1 cellular context compared by ENCODE assay signal in the genomic region with DNA sequence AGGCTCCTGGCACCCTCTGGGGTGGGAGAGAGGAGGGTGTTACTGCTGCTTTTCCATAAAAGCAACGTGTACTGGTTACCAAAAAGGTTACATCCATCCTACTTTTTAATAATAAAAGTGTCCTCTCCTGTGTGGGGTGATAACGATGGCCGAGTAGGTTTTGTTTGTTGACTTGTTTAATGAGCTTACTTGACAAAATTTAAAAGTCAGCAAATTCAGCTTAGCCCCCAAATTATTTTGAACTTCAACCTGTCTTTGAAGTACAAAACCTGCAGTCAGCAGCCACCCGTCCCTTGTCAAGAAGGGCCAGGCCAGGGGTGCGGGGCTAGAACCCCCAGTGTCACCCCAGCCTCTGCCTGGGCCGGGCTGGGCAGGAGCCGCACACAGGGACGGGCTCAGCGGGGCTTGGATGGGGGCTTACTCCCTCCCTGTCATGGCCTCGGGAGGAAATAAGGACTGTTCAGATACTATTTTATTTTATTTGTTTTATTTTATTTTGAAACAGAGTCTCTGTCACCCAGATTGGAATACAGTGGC.
TF ChIP-seq lines count a peak whose summit lies in the region.

No MANE protein-coding gene starts in this region.

TF ChIP-seq in K562, 482 proteins besides CTCF, POLR2A, EP300 and RAD21:
- TF ChIP-seq C11orf30 (IDR thresholded peaks at IDR 0.05; ENCODE audit: low read depth): peak; percentile 71
- peak; percentile 36; the same call in 1 of the 2 replicates for TF ChIP-seq MAFG (tag; conservative IDR thresholded peaks at IDR 0.05)
- TF ChIP-seq, protein P1, sequence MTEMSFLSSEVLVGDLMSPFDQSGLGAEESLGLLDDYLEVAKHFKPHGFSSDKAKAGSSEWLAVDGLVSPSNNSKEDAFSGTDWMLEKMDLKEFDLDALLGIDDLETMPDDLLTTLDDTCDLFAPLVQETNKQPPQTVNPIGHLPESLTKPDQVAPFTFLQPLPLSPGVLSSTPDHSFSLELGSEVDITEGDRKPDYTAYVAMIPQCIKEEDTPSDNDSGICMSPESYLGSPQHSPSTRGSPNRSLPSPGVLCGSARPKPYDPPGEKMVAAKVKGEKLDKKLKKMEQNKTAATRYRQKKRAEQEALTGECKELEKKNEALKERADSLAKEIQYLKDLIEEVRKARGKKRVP (CRISPR knock-in tag; IDR thresholded peaks at IDR 0.05): no peak
- no peak for TF ChIP-seq ZZZ3 (IDR thresholded peaks at IDR 0.05)
- TF ChIP-seq, protein P2, sequence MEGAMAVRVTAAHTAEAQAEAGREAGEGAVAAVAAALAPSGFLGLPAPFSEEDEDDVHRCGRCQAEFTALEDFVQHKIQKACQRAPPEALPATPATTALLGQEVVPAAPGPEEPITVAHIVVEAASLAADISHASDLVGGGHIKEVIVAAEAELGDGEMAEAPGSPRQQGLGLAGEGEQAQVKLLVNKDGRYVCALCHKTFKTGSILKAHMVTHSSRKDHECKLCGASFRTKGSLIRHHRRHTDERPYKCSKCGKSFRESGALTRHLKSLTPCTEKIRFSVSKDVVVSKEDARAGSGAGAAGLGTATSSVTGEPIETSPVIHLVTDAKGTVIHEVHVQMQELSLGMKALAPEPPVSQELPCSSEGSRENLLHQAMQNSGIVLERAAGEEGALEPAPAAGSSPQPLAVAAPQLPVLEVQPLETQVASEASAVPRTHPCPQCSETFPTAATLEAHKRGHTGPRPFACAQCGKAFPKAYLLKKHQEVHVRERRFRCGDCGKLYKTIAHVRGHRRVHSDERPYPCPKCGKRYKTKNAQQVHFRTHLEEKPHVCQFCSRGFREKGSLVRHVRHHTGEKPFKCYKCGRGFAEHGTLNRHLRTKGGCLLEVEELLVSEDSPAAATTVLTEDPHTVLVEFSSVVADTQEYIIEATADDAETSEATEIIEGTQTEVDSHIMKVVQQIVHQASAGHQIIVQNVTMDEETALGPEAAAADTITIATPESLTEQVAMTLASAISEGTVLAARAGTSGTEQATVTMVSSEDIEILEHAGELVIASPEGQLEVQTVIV (CRISPR knock-in tag; IDR thresholded peaks at IDR 0.05; ENCODE audit: borderline replicate concordance): no peak
- TF ChIP-seq MAFK (IDR thresholded peaks at IDR 0.05; ENCODE audit: low read length): peak; percentile 7; the same call in 1 of the 2 replicates
- TF ChIP-seq, protein P3, sequence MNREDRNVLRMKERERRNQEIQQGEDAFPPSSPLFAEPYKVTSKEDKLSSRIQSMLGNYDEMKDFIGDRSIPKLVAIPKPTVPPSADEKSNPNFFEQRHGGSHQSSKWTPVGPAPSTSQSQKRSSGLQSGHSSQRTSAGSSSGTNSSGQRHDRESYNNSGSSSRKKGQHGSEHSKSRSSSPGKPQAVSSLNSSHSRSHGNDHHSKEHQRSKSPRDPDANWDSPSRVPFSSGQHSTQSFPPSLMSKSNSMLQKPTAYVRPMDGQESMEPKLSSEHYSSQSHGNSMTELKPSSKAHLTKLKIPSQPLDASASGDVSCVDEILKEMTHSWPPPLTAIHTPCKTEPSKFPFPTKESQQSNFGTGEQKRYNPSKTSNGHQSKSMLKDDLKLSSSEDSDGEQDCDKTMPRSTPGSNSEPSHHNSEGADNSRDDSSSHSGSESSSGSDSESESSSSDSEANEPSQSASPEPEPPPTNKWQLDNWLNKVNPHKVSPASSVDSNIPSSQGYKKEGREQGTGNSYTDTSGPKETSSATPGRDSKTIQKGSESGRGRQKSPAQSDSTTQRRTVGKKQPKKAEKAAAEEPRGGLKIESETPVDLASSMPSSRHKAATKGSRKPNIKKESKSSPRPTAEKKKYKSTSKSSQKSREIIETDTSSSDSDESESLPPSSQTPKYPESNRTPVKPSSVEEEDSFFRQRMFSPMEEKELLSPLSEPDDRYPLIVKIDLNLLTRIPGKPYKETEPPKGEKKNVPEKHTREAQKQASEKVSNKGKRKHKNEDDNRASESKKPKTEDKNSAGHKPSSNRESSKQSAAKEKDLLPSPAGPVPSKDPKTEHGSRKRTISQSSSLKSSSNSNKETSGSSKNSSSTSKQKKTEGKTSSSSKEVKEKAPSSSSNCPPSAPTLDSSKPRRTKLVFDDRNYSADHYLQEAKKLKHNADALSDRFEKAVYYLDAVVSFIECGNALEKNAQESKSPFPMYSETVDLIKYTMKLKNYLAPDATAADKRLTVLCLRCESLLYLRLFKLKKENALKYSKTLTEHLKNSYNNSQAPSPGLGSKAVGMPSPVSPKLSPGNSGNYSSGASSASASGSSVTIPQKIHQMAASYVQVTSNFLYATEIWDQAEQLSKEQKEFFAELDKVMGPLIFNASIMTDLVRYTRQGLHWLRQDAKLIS (CRISPR knock-in tag; IDR thresholded peaks at IDR 0.05): no peak
- TF ChIP-seq, protein P4, sequence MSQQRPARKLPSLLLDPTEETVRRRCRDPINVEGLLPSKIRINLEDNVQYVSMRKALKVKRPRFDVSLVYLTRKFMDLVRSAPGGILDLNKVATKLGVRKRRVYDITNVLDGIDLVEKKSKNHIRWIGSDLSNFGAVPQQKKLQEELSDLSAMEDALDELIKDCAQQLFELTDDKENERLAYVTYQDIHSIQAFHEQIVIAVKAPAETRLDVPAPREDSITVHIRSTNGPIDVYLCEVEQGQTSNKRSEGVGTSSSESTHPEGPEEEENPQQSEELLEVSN (IDR thresholded peaks at IDR 0.05; ENCODE audit: borderline replicate concordance in 1 of 2, extremely low read depth in 1 of 2, insufficient read depth in 1 of 2, insufficient read length in 1 of 2, low read depth in 1 of 2, low read length in 1 of 2, poor library complexity in 1 of 2, severe bottlenecking in 1 of 2): no peak
- no peak for TF ChIP-seq CHCHD3 (CRISPR knock-in tag; IDR thresholded peaks at IDR 0.05)
- TF ChIP-seq ZNF316 (IDR thresholded peaks at IDR 0.05): peak; percentile 77
- no peak for TF ChIP-seq TAL1 (IDR thresholded peaks at IDR 0.05)
- no peak for TF ChIP-seq TEAD1 (CRISPR knock-in tag; IDR thresholded peaks at IDR 0.05)
- no peak for TF ChIP-seq ELF4 (CRISPR knock-in tag; IDR thresholded peaks at IDR 0.05)
- no peak for TF ChIP-seq RFX7 (CRISPR knock-in tag; IDR thresholded peaks at IDR 0.05)
- TF ChIP-seq, protein P5, sequence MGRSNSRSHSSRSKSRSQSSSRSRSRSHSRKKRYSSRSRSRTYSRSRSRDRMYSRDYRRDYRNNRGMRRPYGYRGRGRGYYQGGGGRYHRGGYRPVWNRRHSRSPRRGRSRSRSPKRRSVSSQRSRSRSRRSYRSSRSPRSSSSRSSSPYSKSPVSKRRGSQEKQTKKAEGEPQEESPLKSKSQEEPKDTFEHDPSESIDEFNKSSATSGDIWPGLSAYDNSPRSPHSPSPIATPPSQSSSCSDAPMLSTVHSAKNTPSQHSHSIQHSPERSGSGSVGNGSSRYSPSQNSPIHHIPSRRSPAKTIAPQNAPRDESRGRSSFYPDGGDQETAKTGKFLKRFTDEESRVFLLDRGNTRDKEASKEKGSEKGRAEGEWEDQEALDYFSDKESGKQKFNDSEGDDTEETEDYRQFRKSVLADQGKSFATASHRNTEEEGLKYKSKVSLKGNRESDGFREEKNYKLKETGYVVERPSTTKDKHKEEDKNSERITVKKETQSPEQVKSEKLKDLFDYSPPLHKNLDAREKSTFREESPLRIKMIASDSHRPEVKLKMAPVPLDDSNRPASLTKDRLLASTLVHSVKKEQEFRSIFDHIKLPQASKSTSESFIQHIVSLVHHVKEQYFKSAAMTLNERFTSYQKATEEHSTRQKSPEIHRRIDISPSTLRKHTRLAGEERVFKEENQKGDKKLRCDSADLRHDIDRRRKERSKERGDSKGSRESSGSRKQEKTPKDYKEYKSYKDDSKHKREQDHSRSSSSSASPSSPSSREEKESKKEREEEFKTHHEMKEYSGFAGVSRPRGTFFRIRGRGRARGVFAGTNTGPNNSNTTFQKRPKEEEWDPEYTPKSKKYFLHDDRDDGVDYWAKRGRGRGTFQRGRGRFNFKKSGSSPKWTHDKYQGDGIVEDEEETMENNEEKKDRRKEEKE (IDR thresholded peaks at IDR 0.05; ENCODE audit: borderline replicate concordance in 1 of 2, control insufficient read depth in 1 of 2, low read depth in 2 of 2, low read length in 1 of 2): no peak
- TF ChIP-seq, protein P6, sequence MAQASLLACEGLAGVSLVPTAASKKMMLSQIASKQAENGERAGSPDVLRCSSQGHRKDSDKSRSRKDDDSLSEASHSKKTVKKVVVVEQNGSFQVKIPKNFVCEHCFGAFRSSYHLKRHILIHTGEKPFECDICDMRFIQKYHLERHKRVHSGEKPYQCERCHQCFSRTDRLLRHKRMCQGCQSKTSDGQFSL (CRISPR knock-in tag; IDR thresholded peaks at IDR 0.05): no peak
- TF ChIP-seq, protein P6 (tag; IDR thresholded peaks at IDR 0.05): no peak
- no peak for TF ChIP-seq TEAD4 (IDR thresholded peaks at IDR 0.05; ENCODE audit: low read length)
- TF ChIP-seq TEAD4 (CRISPR knock-in tag; IDR thresholded peaks at IDR 0.05; ENCODE audit: borderline replicate concordance): no peak
- no peak for TF ChIP-seq CHD1 (IDR thresholded peaks at IDR 0.05; ENCODE audit: low read length)
- TF ChIP-seq MAFF (IDR thresholded peaks at IDR 0.05; ENCODE audit: low read length): peak; percentile 14; the same call in 1 of the 2 replicates
- TF ChIP-seq, protein P7, sequence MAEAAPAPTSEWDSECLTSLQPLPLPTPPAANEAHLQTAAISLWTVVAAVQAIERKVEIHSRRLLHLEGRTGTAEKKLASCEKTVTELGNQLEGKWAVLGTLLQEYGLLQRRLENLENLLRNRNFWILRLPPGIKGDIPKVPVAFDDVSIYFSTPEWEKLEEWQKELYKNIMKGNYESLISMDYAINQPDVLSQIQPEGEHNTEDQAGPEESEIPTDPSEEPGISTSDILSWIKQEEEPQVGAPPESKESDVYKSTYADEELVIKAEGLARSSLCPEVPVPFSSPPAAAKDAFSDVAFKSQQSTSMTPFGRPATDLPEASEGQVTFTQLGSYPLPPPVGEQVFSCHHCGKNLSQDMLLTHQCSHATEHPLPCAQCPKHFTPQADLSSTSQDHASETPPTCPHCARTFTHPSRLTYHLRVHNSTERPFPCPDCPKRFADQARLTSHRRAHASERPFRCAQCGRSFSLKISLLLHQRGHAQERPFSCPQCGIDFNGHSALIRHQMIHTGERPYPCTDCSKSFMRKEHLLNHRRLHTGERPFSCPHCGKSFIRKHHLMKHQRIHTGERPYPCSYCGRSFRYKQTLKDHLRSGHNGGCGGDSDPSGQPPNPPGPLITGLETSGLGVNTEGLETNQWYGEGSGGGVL (CRISPR knock-in tag; IDR thresholded peaks at IDR 0.05): no peak
- no peak for TF ChIP-seq PYGO2 (tag; IDR thresholded peaks at IDR 0.05)
- TF ChIP-seq SRSF1 (IDR thresholded peaks at IDR 0.05; ENCODE audit: low read depth, low read length): no peak
- TF ChIP-seq, protein P8, sequence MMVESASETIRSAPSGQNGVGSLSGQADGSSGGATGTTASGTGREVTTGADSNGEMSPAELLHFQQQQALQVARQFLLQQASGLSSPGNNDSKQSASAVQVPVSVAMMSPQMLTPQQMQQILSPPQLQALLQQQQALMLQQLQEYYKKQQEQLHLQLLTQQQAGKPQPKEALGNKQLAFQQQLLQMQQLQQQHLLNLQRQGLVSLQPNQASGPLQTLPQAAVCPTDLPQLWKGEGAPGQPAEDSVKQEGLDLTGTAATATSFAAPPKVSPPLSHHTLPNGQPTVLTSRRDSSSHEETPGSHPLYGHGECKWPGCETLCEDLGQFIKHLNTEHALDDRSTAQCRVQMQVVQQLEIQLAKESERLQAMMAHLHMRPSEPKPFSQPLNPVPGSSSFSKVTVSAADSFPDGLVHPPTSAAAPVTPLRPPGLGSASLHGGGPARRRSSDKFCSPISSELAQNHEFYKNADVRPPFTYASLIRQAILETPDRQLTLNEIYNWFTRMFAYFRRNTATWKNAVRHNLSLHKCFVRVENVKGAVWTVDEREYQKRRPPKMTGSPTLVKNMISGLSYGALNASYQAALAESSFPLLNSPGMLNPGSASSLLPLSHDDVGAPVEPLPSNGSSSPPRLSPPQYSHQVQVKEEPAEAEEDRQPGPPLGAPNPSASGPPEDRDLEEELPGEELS (CRISPR knock-in tag; IDR thresholded peaks at IDR 0.05; ENCODE audit: borderline replicate concordance): no peak
- TF ChIP-seq, protein P9, sequence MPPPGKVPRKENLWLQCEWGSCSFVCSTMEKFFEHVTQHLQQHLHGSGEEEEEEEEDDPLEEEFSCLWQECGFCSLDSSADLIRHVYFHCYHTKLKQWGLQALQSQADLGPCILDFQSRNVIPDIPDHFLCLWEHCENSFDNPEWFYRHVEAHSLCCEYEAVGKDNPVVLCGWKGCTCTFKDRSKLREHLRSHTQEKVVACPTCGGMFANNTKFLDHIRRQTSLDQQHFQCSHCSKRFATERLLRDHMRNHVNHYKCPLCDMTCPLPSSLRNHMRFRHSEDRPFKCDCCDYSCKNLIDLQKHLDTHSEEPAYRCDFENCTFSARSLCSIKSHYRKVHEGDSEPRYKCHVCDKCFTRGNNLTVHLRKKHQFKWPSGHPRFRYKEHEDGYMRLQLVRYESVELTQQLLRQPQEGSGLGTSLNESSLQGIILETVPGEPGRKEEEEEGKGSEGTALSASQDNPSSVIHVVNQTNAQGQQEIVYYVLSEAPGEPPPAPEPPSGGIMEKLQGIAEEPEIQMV (tag; conservative IDR thresholded peaks at IDR 0.05; ENCODE audit: low read depth): no peak
- TF ChIP-seq DIDO1 (tag; IDR thresholded peaks at IDR 0.05; ENCODE audit: low read depth): no peak
- no peak for TF ChIP-seq ARNT (IDR thresholded peaks at IDR 0.05)
- TF ChIP-seq MBD2 (IDR thresholded peaks at IDR 0.05; ENCODE audit: borderline replicate concordance, low read depth): no peak
